Comparison of ENCODE assay signal across 17 cellular contexts in genomic region chr3:127050733-127051132, GRCh38.
DNase-seq lines count a peak whose midpoint lies in the region; ATAC-seq and TF ChIP-seq lines count a peak whose summit lies in the region.
"Had no signal": no experiment of that assay in that cellular context is flagged by ENCODE, and none has a peak within 500 bp of the region (broad histone marks: within the 10 kb centered on the region; RNA-seq: fewer than 3 reads in every experiment).

No MANE protein-coding gene starts in this region.

- H3K9me3 Mint-ChIP-seq in chondrocyte (ENCODE audit: low read depth) = peaks cover 10% of the 10 kb centered on the region

- H3K27ac Mint-ChIP-seq in chondrocyte (ENCODE audit: unreplicated experiment) = no peak overlapping the region
- H3K27ac Mint-ChIP-seq: CD4-positive, CD25-positive, alpha-beta regulatory T cell had no signal

- peaks cover 2% of the 10 kb centered on the region for H3K36me3 Mint-ChIP-seq in chondrocyte (ENCODE audit: low read depth)
- H3K36me3 Mint-ChIP-seq: CD4-positive, CD25-positive, alpha-beta regulatory T cell had no signal

- no peak overlapping the region for H3K4me3 Mint-ChIP-seq in chondrocyte (ENCODE audit: unreplicated experiment)
- H3K4me3 Mint-ChIP-seq: CD4-positive, CD25-positive, alpha-beta regulatory T cell had no signal

- TF ChIP-seq CTCF in chondrocyte (IDR thresholded peaks at IDR 0.05) (no peak), retinal pigment epithelial cell (conservative IDR thresholded peaks at IDR 0.05; ENCODE audit: low read depth, low read length) (no peak)

- no peak overlapping the region for H3K4me3 ChIP-seq in retinal pigment epithelial cell (ENCODE audit: low read length)
- H3K4me3 ChIP-seq: Peyer's patch had no signal

- peaks cover under 1% of the 10 kb centered on the region for H3K4me1 Mint-ChIP-seq in chondrocyte (ENCODE audit: low read depth)
- H3K4me1 Mint-ChIP-seq: CD4-positive, CD25-positive, alpha-beta regulatory T cell had no signal

- DNase-seq in activated effector memory CD4-positive, alpha-beta T cell treated with anti-CD3 and anti-CD28 coated beads, Interleukin-2, amount 50 U/mL, for 16 hours = peak; percentile 22
- no peak for DNase-seq in activated effector memory CD4-positive, alpha-beta T cell treated with Interleukin-2 at 50 U/mL for 16 hours
- DNase-seq in DMS79 treated with DMSO at 0.1 percent for 48 hours (lab: John Stamatoyannopoulos, UW) (peak; percentile 87), chondrocyte (ENCODE audit: low spot score) (peak; percentile 59), retinal pigment epithelial cell (ENCODE audit: low read depth) (peak; percentile 19)
- no peak for DNase-seq in stimulated activated naive CD4-positive, alpha-beta T cell (lab: John Stamatoyannopoulos, UW)
- DNase-seq: CD4-positive, CD25-positive, alpha-beta regulatory T cell; HCEC 1CT; IMR-90; Kasumi-1; NCI-H1417; NCI-H2081; NCI-H226; NCI-H748 treated with DMSO at 0.1 percent for 48 hours; SIG-M5 had no signal

- H3K27me3 Mint-ChIP-seq in chondrocyte (ENCODE audit: low read depth) = peaks cover 3% of the 10 kb centered on the region
- H3K27me3 Mint-ChIP-seq: CD4-positive, CD25-positive, alpha-beta regulatory T cell had no signal

- ATAC-seq in HG03025 (IDR thresholded peaks at IDR 0.05; ENCODE audit: low FRiP score, unreplicated experiment) = no peak

Comparison
In these comparisons a context has a peak if more than half of its experiments do, and no peak if none do; other contexts are left out.
1. DNase-seq: peak in activated effector memory CD4-positive, alpha-beta T cell treated with anti-CD3 and anti-CD28 coated beads, Interleukin-2, amount 50 U/mL, for 16 hours (single experiment), DMS79 treated with DMSO at 0.1 percent for 48 hours (single experiment), chondrocyte (single experiment) and retinal pigment epithelial cell (single experiment); none in activated effector memory CD4-positive, alpha-beta T cell treated with Interleukin-2 at 50 U/mL for 16 hours (single experiment) and stimulated activated naive CD4-positive, alpha-beta T cell (0 of 6).